24 cellular contexts compared by ENCODE assay signal in the genomic region with DNA sequence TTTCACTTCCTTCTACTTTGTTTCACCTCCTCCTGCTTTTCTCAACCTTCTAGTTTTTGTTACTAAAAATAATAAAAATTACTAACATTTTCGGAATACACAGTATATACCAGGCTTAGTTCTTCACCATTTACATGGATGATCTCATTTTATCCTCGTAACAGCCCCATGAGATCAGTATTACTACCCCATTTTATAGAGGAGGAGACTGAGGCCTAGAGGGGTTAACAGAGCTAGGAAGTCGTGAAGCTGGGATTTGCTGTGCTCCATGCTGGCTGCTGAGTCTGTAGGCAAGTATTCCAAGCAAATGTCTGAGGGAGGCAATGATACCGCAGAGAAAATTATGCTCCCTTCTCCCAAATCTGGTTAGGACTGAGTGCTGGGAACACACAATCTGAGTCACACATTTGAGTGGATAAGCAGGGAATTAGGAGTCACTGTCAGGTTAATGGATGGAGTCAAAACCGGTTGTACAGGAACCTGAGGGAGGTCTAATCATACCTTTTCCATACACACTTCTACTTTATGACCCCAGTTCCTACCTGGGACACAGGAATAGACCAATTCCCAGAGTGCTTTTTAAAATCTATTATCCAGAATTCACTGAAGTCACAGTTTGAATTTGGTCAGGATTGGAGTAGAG. TPM values are rescaled to one million over a fixed set of nuclear protein-coding genes. Genes with fewer than 3 reads are reported as not detected.
DNase-seq lines count a peak whose midpoint lies in the region; ATAC-seq, FAIRE-seq and TF ChIP-seq lines count a peak whose summit lies in the region.
"Had no signal": no experiment of that assay in that cellular context is flagged by ENCODE, and none has a peak within 500 bp of the region (broad histone marks: within the 10 kb centered on the region; RNA-seq: fewer than 3 reads in every experiment).

No MANE protein-coding gene starts in this region.

- CTCF ChIA-PET in RWPE1 (lab: Yijun Ruan, JAX): no interaction called here

- TF ChIP-seq CTCF in RWPE1 (conservative IDR thresholded peaks at IDR 0.05; ENCODE audit: low read depth): no peak
- no peak for TF ChIP-seq CTCF in esophagus squamous epithelium (IDR thresholded peaks at IDR 0.05)
- no peak for TF ChIP-seq CTCF in pancreas (IDR thresholded peaks at IDR 0.05)

- H3K9me3 ChIP-seq in esophagus squamous epithelium: no peaks in the 10 kb centered on the region
- H3K9me3 ChIP-seq in pancreas: no peaks in the 10 kb centered on the region
- H3K9me3 ChIP-seq: ascending aorta, gastrocnemius medialis, ovary, SJCRH30, vagina had no signal

- H3K27ac ChIP-seq in RWPE1: no peak overlapping the region
- H3K27ac ChIP-seq in esophagus squamous epithelium: peak overlapping the region; percentile 36 to 73 (median 62)
- H3K27ac ChIP-seq in pancreas: peak overlapping the region in 2 of 4 donors; percentile 51 to 63
- H3K27ac ChIP-seq: ascending aorta, gastrocnemius medialis, HL-60, ovary, SJCRH30, vagina had no signal

- H3K36me3 ChIP-seq in esophagus squamous epithelium (peaks cover 17 to 98% (median 29%) of the 10 kb centered on the region in 3 donors), pancreas (peaks cover 0 to 27% (median 3%) of the 10 kb centered on the region in 3 donors)
- H3K36me3 ChIP-seq: ovary, SJCRH30 had no signal

- H3K27me3 ChIP-seq in esophagus squamous epithelium (no peaks in the 10 kb centered on the region), pancreas (no peaks in the 10 kb centered on the region)
- H3K27me3 ChIP-seq: ascending aorta, gastrocnemius medialis, ovary, SJCRH30, vagina had no signal

- no peak overlapping the region for H3K4me3 ChIP-seq in esophagus squamous epithelium
- no peak overlapping the region for H3K4me3 ChIP-seq in pancreas
- H3K4me3 ChIP-seq: ascending aorta, gastrocnemius medialis, lung, ovary, SJCRH30, vagina had no signal

- ATAC-seq in pancreas: peak; percentile 48 to 77 (median 67)
- no peak for ATAC-seq in GM18511 (IDR thresholded peaks at IDR 0.05; ENCODE audit: unreplicated experiment)
- ATAC-seq: activated CD8-positive, alpha-beta memory T cell treated with anti-CD3 and anti-CD28 coated beads, Interleukin-2, amount 10 ng/mL, durations not matched to agents 7 days and 5 days; gastrocnemius medialis; natural killer cell treated with Interleukin-12 subunit alpha and Interleukin-12 subunit beta and Interleukin-15 and Interleukin-18, amount 100 ng/mL, for 72 hours had no signal

- H3K4me1 ChIP-seq in esophagus squamous epithelium: peaks cover 0 to 41% (median 0%) of the 10 kb centered on the region in 3 donors
- H3K4me1 ChIP-seq in pancreas: no peaks in the 10 kb centered on the region
- H3K4me1 ChIP-seq: ascending aorta, gastrocnemius medialis, SJCRH30, vagina had no signal

- POLR2A ChIA-PET in RWPE1 (lab: Yijun Ruan, JAX; ENCODE audit: low non-redundant PET): no interaction called here

- no peak for TF ChIP-seq POLR2A in esophagus squamous epithelium (IDR thresholded peaks at IDR 0.05)

- intact Hi-C loops in esophagus squamous epithelium (cut with DNase I): no loop called here
- intact Hi-C loops in pancreas (cut with DNase I): no loop called here

- peak; percentile 48 for DNase-seq in HT-29 (ENCODE audit: low spot score)
- DNase-seq in RWPE1 (ENCODE audit: low spot score): peak; percentile 70
- DNase-seq in esophagus squamous epithelium (lab: John Stamatoyannopoulos, UW): no peak
- DNase-seq in pancreas: no peak
- DNase-seq in NCI-H1105 treated with DMSO at 0.1 percent for 48 hours (lab: John Stamatoyannopoulos, UW): no peak
- DNase-seq in SKM-1 treated with dmso at 0.1 percent for 144 hours (lab: John Stamatoyannopoulos, UW; ENCODE audit: unreplicated experiment): no peak
- DNase-seq: activated CD4-positive, alpha-beta T cell treated with anti-CD3 and anti-CD28 coated beads, Interleukin-2, amount 10 ng/mL, durations not matched to agents 7 days and 5 days; activated CD8-positive, alpha-beta memory T cell treated with anti-CD3 and anti-CD28 coated beads, Interleukin-2, amount 10 ng/mL, durations not matched to agents 7 days and 5 days; erythroblast; gastrocnemius medialis; GDM1; H9; NCI-H146; NCI-H2171 treated with DMSO at 0.1 percent for 48 hours; NCI-H69; ovary; SJCRH30 had no signal

- WGBS in esophagus squamous epithelium, 2 donors: 66 to 70% methylated on average over 5 of the region's 5 CpGs
- 75 to 79% methylated on average over 5 of the region's 5 CpGs for WGBS in pancreas, 2 donors

- no peak for FAIRE-seq in pancreas (lab: Jason Lieb, UNC)
- FAIRE-seq: islet of Langerhans had no signal

RNA-seq across cellular contexts. Expression of a gene that starts 51.1 kb away (rescaled TPM):
- 11.9 and 16.6 TPM in 2 replicates for total RNA-seq in HT-29 (2014; rRNA removed; shearing (Covaris generic))
- total RNA-seq in esophagus squamous epithelium (10 to 100 TPM; 11.8 to 22.3 (median 16.6) TPM), pancreas (10 to 100 TPM in 1 of 6 donors, 1 to 10 TPM in 5; 5.7 to 16.0 (median 8.8) TPM)
- 1 to 10 TPM; 5.5 to 6.0 TPM for polyA plus RNA-seq in pancreas

RNA-seq across cellular contexts. Expression of a gene that starts 54.3 kb away (rescaled TPM):
- 3.9 and 5.9 TPM in 2 replicates for total RNA-seq in HT-29 (2014; rRNA removed; shearing (Covaris generic))
- 10 to 100 TPM in 3 of 4 donors, 1 to 10 TPM in 1; 6.2 to 39.9 (median 12.9) TPM for total RNA-seq in esophagus squamous epithelium
- 10 to 100 TPM in 1 of 6 donors, 1 to 10 TPM in 5; 3.8 to 17.3 (median 7.1) TPM for total RNA-seq in pancreas
- polyA plus RNA-seq in pancreas: 1 to 10 TPM; 1.1 to 3.0 TPM
- total RNA-seq: ascending aorta had no signal

Comparison
In these comparisons a context has a peak if more than half of its experiments do, and no peak if none do; other contexts are left out.
1. DNase-seq: peak in HT-29 (single experiment) and RWPE1 (single experiment); none in esophagus squamous epithelium (single experiment), pancreas (0 of 6), NCI-H1105 treated with DMSO at 0.1 percent for 48 hours (single experiment) and SKM-1 treated with dmso at 0.1 percent for 144 hours (single experiment).